In the genomic region with DNA sequence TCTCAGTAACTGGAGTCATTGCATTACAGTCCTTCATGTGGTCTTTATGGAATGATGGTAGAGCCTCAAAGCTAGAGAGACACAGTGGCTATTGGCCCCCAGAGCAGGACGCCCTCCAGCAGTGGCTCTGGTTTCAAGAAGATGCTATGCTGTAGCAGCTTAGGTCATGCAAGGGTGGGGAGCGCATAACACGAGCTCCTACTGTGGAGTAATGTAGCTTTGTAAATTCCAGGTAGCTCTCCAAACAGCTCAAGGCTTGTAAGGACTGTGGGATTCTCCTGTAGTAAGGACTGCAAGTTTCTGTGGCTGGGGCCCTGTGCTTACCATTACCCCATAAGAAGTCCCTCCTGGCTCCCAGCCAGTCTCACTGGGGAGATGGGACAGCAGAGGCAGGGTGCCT, we compare ENCODE assay signal across 1 cellular context.
A peak's percentile ranks its signal among the peaks of the same experiment; 100 is the strongest.
TF ChIP-seq lines count a peak whose summit lies in the region.

No MANE protein-coding gene starts in this region.

TF ChIP-seq in HepG2, 621 proteins besides CTCF, POLR2A, EP300 and RAD21:
- TF ChIP-seq FIP1L1 (IDR thresholded peaks at IDR 0.05; ENCODE audit: borderline replicate concordance, insufficient read depth, low read depth, low read length) = no peak
- TF ChIP-seq, protein P1, sequence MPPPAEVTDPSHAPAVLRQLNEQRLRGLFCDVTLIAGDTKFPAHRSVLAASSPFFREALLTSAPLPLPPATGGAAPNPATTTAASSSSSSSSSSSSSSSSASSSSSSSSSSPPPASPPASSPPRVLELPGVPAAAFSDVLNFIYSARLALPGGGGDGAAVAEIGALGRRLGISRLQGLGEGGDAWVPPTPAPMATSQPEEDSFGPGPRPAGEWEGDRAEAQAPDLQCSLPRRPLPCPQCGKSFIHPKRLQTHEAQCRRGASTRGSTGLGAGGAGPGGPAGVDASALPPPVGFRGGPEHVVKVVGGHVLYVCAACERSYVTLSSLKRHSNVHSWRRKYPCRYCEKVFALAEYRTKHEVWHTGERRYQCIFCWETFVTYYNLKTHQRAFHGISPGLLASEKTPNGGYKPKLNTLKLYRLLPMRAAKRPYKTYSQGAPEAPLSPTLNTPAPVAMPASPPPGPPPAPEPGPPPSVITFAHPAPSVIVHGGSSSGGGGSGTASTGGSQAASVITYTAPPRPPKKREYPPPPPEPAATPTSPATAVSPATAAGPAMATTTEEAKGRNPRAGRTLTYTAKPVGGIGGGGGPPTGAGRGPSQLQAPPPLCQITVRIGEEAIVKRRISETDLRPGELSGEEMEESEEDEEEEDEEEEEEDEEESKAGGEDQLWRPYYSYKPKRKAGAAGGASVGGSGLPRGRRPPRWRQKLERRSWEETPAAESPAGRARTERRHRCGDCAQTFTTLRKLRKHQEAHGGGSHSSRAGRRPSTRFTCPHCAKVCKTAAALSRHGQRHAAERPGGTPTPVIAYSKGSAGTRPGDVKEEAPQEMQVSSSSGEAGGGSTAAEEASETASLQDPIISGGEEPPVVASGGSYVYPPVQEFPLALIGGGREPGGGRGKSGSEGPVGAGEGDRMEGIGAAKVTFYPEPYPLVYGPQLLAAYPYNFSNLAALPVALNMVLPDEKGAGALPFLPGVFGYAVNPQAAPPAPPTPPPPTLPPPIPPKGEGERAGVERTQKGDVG (CRISPR knock-in tag; IDR thresholded peaks at IDR 0.05; ENCODE audit: borderline replicate concordance) = 0 out of 2 replicates have a peak, but pooled peaks have one; percentile 40
